ENCODE assay signal across 8 cellular contexts in the genomic region with DNA sequence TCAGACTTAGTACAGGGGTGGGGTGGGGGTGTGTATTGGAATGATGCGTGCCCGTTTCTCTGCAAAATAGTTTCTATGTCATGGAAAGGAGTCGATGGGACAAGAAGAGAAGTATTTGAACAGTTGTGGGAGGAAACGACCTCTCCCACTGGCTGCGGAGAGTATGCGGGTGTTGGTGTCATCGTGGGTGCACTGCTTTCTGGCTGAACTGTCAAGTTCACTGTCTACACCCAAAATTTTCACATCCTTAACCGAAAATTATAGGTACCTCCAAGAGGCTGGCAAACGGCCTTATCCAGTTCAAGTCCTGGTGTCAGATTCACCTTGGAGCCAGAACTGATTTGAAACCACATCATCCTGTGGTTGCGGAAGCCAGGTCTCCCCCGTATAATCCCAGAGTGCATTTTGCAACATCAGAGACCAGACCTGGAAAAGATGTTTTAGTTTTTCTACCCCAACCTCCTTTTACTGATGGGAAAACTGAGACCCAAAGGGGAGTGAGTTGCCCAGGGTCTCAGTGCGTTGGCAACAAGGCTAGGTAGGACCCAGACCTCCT. TPM values are rescaled to one million over a fixed set of nuclear protein-coding genes. Genes with fewer than 3 reads are reported as not detected.
DNase-seq lines count a peak whose midpoint lies in the region; ATAC-seq and TF ChIP-seq lines count a peak whose summit lies in the region.

No MANE protein-coding gene starts in this region.

- H3K4me3 ChIP-seq in HL-60 (replicated peaks; ENCODE audit: insufficient read depth, low read length) = peak overlapping the region; percentile 87
- H3K4me3 ChIP-seq in lung = peak overlapping the region; percentile 11
- H3K4me3 ChIP-seq in upper lobe of right lung = peak overlapping the region; percentile 81

- H3K36me3 ChIP-seq in lung (ENCODE audit: control insufficient read depth in 2 of 2, insufficient read depth in 2 of 2, low read length in 2 of 2) (peaks cover 0 to 18% of the 10 kb centered on the region in 2 donors), upper lobe of right lung (peaks cover 29% of the 10 kb centered on the region)

- peak overlapping the region; percentile 93 for H3K27ac ChIP-seq in HL-60 (replicated peaks)
- peak overlapping the region; percentile 80 for H3K27ac ChIP-seq in angular gyrus (ENCODE audit: low read depth, low read length)
- peak overlapping the region; percentile 67 to 69 for H3K27ac ChIP-seq in lung (ENCODE audit: low read depth in 1 of 2, low read length in 1 of 2)
- peak overlapping the region; percentile 90 for H3K27ac ChIP-seq in upper lobe of right lung

- peak; percentile 3 for ATAC-seq in lung (ENCODE audit: insufficient read depth, low FRiP score)
- ATAC-seq in upper lobe of right lung = no peak

- no peaks in the 10 kb centered on the region for H3K9me3 ChIP-seq in lung (ENCODE audit: control insufficient read depth in 2 of 2, insufficient read depth in 1 of 2, low read length in 1 of 2)
- no peaks in the 10 kb centered on the region for H3K9me3 ChIP-seq in upper lobe of right lung

- TF ChIP-seq CTCF in HL-60 (IDR thresholded peaks at IDR 0.05; ENCODE audit: insufficient read depth, low read length) = no peak
- no peak for TF ChIP-seq CTCF in lung (IDR thresholded peaks at IDR 0.05; ENCODE audit: control extremely low read depth, extremely low read depth)
- TF ChIP-seq CTCF in upper lobe of right lung (IDR thresholded peaks at IDR 0.05) = no peak

- H3K27me3 ChIP-seq in HL-60 (ENCODE audit: insufficient read depth, poor library complexity, severe bottlenecking) = no peaks in the 10 kb centered on the region
- H3K27me3 ChIP-seq in lung (ENCODE audit: control insufficient read depth, insufficient read depth) = no peaks in the 10 kb centered on the region
- H3K27me3 ChIP-seq in upper lobe of right lung = no peaks in the 10 kb centered on the region

- 20 to 24% methylated on average over 12 of the region's 12 CpGs for WGBS in lung, 2 donors

- DNase-seq in Ammon's horn (ENCODE audit: low spot score) (peak; percentile 21), HL-60 (ENCODE audit: low read depth in 1 of 2, low spot score in 1 of 2) (peak in 1 of 2 experiments; percentile 37), lung (ENCODE audit: low spot score) (no peak), upper lobe of right lung (no peak), DMS79 (lab: John Stamatoyannopoulos, UW) (no peak), foreskin melanocyte (no peak), AG08396 (ENCODE audit: low spot score) (no peak)

- intact Hi-C loops in upper lobe of right lung (cut with DNase I) = no loop called here

- peaks cover 0 to 5% of the 10 kb centered on the region in 2 donors for H3K4me1 ChIP-seq in lung (ENCODE audit: control insufficient read depth in 2 of 2, insufficient read depth in 2 of 2, low read length in 2 of 2)
- H3K4me1 ChIP-seq in upper lobe of right lung = peaks cover 18% of the 10 kb centered on the region

RNA-seq across cellular contexts. Expression of a gene that starts 0.5 kb away (rescaled TPM):
- 10 to 100 TPM; 54.7 to 76.9 TPM for total RNA-seq in lung
- polyA plus RNA-seq in lung = 10 to 100 TPM; 37.1 to 74.4 TPM
- total RNA-seq in upper lobe of right lung = 64.7 TPM

RNA-seq across cellular contexts. Expression of a gene that starts 2.0 kb away (rescaled TPM):
- total RNA-seq in lung (under 1 TPM in 1 of 2 donors, not detected in 1; 0.11 TPM), upper lobe of right lung (not detected)
- not detected for polyA plus RNA-seq in lung

RNA-seq across cellular contexts. Expression of a gene that starts 11.4 kb away (rescaled TPM):
- 100 to 1,000 TPM; 107 to 220 TPM for total RNA-seq in lung
- 100 to 1,000 TPM in 1 of 2 donors, 10 to 100 TPM in 1; 87.0 to 171 TPM for polyA plus RNA-seq in lung
- 189 TPM for total RNA-seq in upper lobe of right lung

RNA-seq across cellular contexts. Expression of a gene that starts 44.8 kb away (rescaled TPM):
- total RNA-seq in lung = 1 to 10 TPM in 1 of 2 donors, not detected in 1; 1.4 TPM
- under 1 TPM in 1 of 2 donors, not detected in 1; 0.63 TPM for polyA plus RNA-seq in lung
- total RNA-seq in upper lobe of right lung = not detected

RNA-seq across cellular contexts. Expression of a gene that starts 54.3 kb away (rescaled TPM):
- total RNA-seq in lung = under 1 TPM; 0.68 to 0.71 TPM
- polyA plus RNA-seq in lung = 1 to 10 TPM in 1 of 2 donors, under 1 TPM in 1; 0.94 to 5.3 TPM
- total RNA-seq in upper lobe of right lung = not detected

Comparison
In these comparisons a context has a peak if more than half of its experiments do, and no peak if none do; other contexts are left out.
1. H3K4me3 ChIP-seq: peak in every context shown above with its lines; median percentile 87 in HL-60; 81 in upper lobe of right lung; 11 in lung.